ENCODE assay signal across 9 cellular contexts in genomic region chr14:74922752-74923401, GRCh38. TPM values are rescaled to one million over a fixed set of nuclear protein-coding genes. Genes with fewer than 3 reads are reported as not detected.
DNase-seq lines count a peak whose midpoint lies in the region; ATAC-seq and TF ChIP-seq lines count a peak whose summit lies in the region.
"Had no signal": no experiment of that assay in that cellular context is flagged by ENCODE, and none has a peak within 500 bp of the region (broad histone marks: within the 10 kb centered on the region; RNA-seq: fewer than 3 reads in every experiment).

Gene RPS6KL1, minus strand, starts transcription at chr14:74923260. Its CDS starts 1,719 bp downstream, at chr14:74921541.

- H3K27ac ChIP-seq in PC-9: no peak within 1 kb of the TSS
- H3K27ac ChIP-seq: SJSA1 had no signal

- H3K27ac Mint-ChIP-seq in activated T-helper 2 cell treated with anti-CD3 and anti-CD28 coated beads, Interferon-gamma antibody, Interleukin-2, Interleukin-4, amounts not matched to agents 10 μg/mL and 5 μg/mL and 100 μg/mL, durations not matched to agents 14 hours and 24 hours and 36 hours: peak within 1 kb of the TSS; percentile 76
- H3K27ac Mint-ChIP-seq in naive B cell: peak within 1 kb of the TSS in 2 of 6 donors; percentile 22 to 32
- peak within 1 kb of the TSS; percentile 40 for H3K27ac Mint-ChIP-seq in stimulated activated memory B cell treated with anti-CD40 and anti-IgM and Interleukin-4, amounts not matched to agents 10 μg/mL and 1 μg/mL and 100 μg/mL, for 72 hours

- no peaks in the 10 kb centered on the region for H3K36me3 Mint-ChIP-seq in activated T-helper 2 cell treated with anti-CD3 and anti-CD28 coated beads, Interferon-gamma antibody, Interleukin-2, Interleukin-4, amounts not matched to agents 10 μg/mL and 5 μg/mL and 100 μg/mL, durations not matched to agents 14 hours and 24 hours and 36 hours (ENCODE audit: low read depth)
- no peaks in the 10 kb centered on the region for H3K36me3 Mint-ChIP-seq in naive B cell
- H3K36me3 Mint-ChIP-seq in stimulated activated memory B cell treated with anti-CD40 and anti-IgM and Interleukin-4, amounts not matched to agents 10 μg/mL and 1 μg/mL and 100 μg/mL, for 72 hours: no peaks in the 10 kb centered on the region

- DNase-seq in COLO668 (lab: John Stamatoyannopoulos, UW; ENCODE audit: unreplicated experiment): peak; percentile 96
- peak; percentile 66 to 87 for DNase-seq in PC-9
- peak; percentile 71 for DNase-seq in activated T-helper 2 cell treated with anti-CD3 and anti-CD28 coated beads, Interferon-gamma antibody, Interleukin-2, Interleukin-4, amounts not matched to agents 10 μg/mL and 5 μg/mL and 100 μg/mL, durations not matched to agents 14 hours and 24 hours and 36 hours (ENCODE audit: low spot score)
- DNase-seq in fibroblast of peridontal ligament (ENCODE audit: extremely low read depth): peak; percentile 57
- DNase-seq in naive B cell: no peak

- POLR2A ChIA-PET in PC-9 (lab: Charles Lee; ENCODE audit: unreplicated experiment): interaction anchor here (0.6 to 0.8 kb wide), 11 partner anchors 18 to 1365 kb away, joined by 3 to 15 read pairs (median 7); partner anchors contain the start of gene ACYP1

- H3K27me3 ChIP-seq in PC-9 (ENCODE audit: insufficient read depth, low read depth): 0 out of 2 replicates have a peak, but pooled peaks cover 4% of the 10 kb centered on the region
- H3K27me3 ChIP-seq: SJSA1 had no signal

- no peaks in the 10 kb centered on the region for H3K9me2 ChIP-seq in PC-9 (ENCODE audit: insufficient read depth)

- no peaks in the 10 kb centered on the region for H3K36me3 ChIP-seq in PC-9 (ENCODE audit: low read depth)
- H3K36me3 ChIP-seq: SJSA1 had no signal

- intact Hi-C loops in PC-9 (cut with micrococcal nuclease; ENCODE audit: unreplicated experiment): loop anchor here (1.0 kb wide), 1 partner anchor 17 kb away; no protein-coding TSS in a partner anchor
- intact Hi-C loops in activated T-helper 2 cell treated with anti-CD3 and anti-CD28 coated beads, Interferon-gamma antibody, Interleukin-2, Interleukin-4, amounts not matched to agents 10 μg/mL and 5 μg/mL and 100 μg/mL, durations not matched to agents 14 hours and 24 hours and 36 hours (cut with micrococcal nuclease): no loop called here

- H3K4me3 ChIP-seq in PC-9: peak within 1 kb of the TSS; percentile 76
- H3K4me3 ChIP-seq: SJSA1 had no signal

- BruUV-seq in PC-9 (replicated peaks; lab: Mats Ljungman, UMichigan): no TSS peak

- no peaks in the 10 kb centered on the region for H3K9me3 ChIP-seq in PC-9 (ENCODE audit: insufficient read depth, low read depth)
- H3K9me3 ChIP-seq: SJSA1 had no signal

- peaks cover 1% of the 10 kb centered on the region for H3K4me1 Mint-ChIP-seq in activated T-helper 2 cell treated with anti-CD3 and anti-CD28 coated beads, Interferon-gamma antibody, Interleukin-2, Interleukin-4, amounts not matched to agents 10 μg/mL and 5 μg/mL and 100 μg/mL, durations not matched to agents 14 hours and 24 hours and 36 hours (ENCODE audit: low read depth)
- H3K4me1 Mint-ChIP-seq in naive B cell: peaks cover 5 to 13% (median 6%) of the 10 kb centered on the region in 3 donors
- H3K4me1 Mint-ChIP-seq in stimulated activated memory B cell treated with anti-CD40 and anti-IgM and Interleukin-4, amounts not matched to agents 10 μg/mL and 1 μg/mL and 100 μg/mL, for 72 hours: peaks cover 17% of the 10 kb centered on the region

- H3K79me2 ChIP-seq in PC-9 (ENCODE audit: low read depth): no peaks in the 10 kb centered on the region

- H3K4me3 Mint-ChIP-seq in activated T-helper 2 cell treated with anti-CD3 and anti-CD28 coated beads, Interferon-gamma antibody, Interleukin-2, Interleukin-4, amounts not matched to agents 10 μg/mL and 5 μg/mL and 100 μg/mL, durations not matched to agents 14 hours and 24 hours and 36 hours (ENCODE audit: low read depth): peak within 1 kb of the TSS; percentile 81
- H3K4me3 Mint-ChIP-seq in naive B cell: peak within 1 kb of the TSS in 7 of 8 donors; percentile 41 to 75 (median 60)
- peak within 1 kb of the TSS; percentile 74 for H3K4me3 Mint-ChIP-seq in stimulated activated memory B cell treated with anti-CD40 and anti-IgM and Interleukin-4, amounts not matched to agents 10 μg/mL and 1 μg/mL and 100 μg/mL, for 72 hours

- peak within 1 kb of the TSS; percentile 94 for H2AFZ ChIP-seq in PC-9

- no peaks in the 10 kb centered on the region for H4K20me1 ChIP-seq in PC-9 (ENCODE audit: insufficient read depth)

- peaks cover 6% of the 10 kb centered on the region; the same call in 1 of the 2 replicates for H3F3A ChIP-seq in PC-9 (ENCODE audit: insufficient read depth, low read depth)

- TF ChIP-seq CTCF in PC-9 (conservative IDR thresholded peaks at IDR 0.05): no peak

- peak within 1 kb of the TSS; percentile 88 for H3K4me2 ChIP-seq in PC-9

- CTCF ChIA-PET in PC-9 (lab: Charles Lee): interaction anchor here (0.5 to 2.2 kb wide), 19 partner anchors 8 to 891 kb away, joined by 3 to 25 read pairs (median 5); partner anchors contain the start of genes NEK9 and ZC2HC1C

- ATAC-seq in GM21447 (IDR thresholded peaks at IDR 0.05; ENCODE audit: unreplicated experiment): peak; percentile 94
- peak; percentile 94 to 97 for ATAC-seq in naive B cell (ENCODE audit: low read depth in 2 of 2)
- ATAC-seq in stimulated activated memory B cell treated with anti-CD40 and anti-IgM and Interleukin-4, amounts not matched to agents 10 μg/mL and 1 μg/mL and 100 μg/mL, for 72 hours: peak; percentile 92

- no peak for TF ChIP-seq RAD21 in Ishikawa (IDR thresholded peaks at IDR 0.05; ENCODE audit: low read depth)

- H3K9me3 Mint-ChIP-seq in activated T-helper 2 cell treated with anti-CD3 and anti-CD28 coated beads, Interferon-gamma antibody, Interleukin-2, Interleukin-4, amounts not matched to agents 10 μg/mL and 5 μg/mL and 100 μg/mL, durations not matched to agents 14 hours and 24 hours and 36 hours: no peaks in the 10 kb centered on the region
- H3K9me3 Mint-ChIP-seq in naive B cell: peaks cover 0 to 2% (median 0%) of the 10 kb centered on the region in 7 donors
- H3K9me3 Mint-ChIP-seq in stimulated activated memory B cell treated with anti-CD40 and anti-IgM and Interleukin-4, amounts not matched to agents 10 μg/mL and 1 μg/mL and 100 μg/mL, for 72 hours: no peaks in the 10 kb centered on the region

- peaks cover 4% of the 10 kb centered on the region for H3K4me1 ChIP-seq in PC-9 (replicated peaks; ENCODE audit: insufficient read depth)

- no peak for TF ChIP-seq EP300 in Ishikawa (IDR thresholded peaks at IDR 0.05; ENCODE audit: borderline replicate concordance)

- peaks cover 21% of the 10 kb centered on the region for H3K27me3 Mint-ChIP-seq in activated T-helper 2 cell treated with anti-CD3 and anti-CD28 coated beads, Interferon-gamma antibody, Interleukin-2, Interleukin-4, amounts not matched to agents 10 μg/mL and 5 μg/mL and 100 μg/mL, durations not matched to agents 14 hours and 24 hours and 36 hours (ENCODE audit: low read depth)
- H3K27me3 Mint-ChIP-seq in naive B cell: peaks cover 6 to 17% (median 14%) of the 10 kb centered on the region in 3 donors
- H3K27me3 Mint-ChIP-seq in stimulated activated memory B cell treated with anti-CD40 and anti-IgM and Interleukin-4, amounts not matched to agents 10 μg/mL and 1 μg/mL and 100 μg/mL, for 72 hours: no peaks in the 10 kb centered on the region

TF ChIP-seq in Ishikawa, 13 proteins besides CTCF, POLR2A, EP300 and RAD21:
- TF ChIP-seq TEAD4 (IDR thresholded peaks at IDR 0.05) (peak; percentile 21; the same call in 1 of the 2 replicates), CEBPB (IDR thresholded peaks at IDR 0.05) (no peak), MAX (IDR thresholded peaks at IDR 0.05) (peak; percentile 71), ZBTB7A (IDR thresholded peaks at IDR 0.05; ENCODE audit: low read depth) (peak; percentile 70), TAF1 (IDR thresholded peaks at IDR 0.05; ENCODE audit: low read depth) (peak; percentile 78)

RNA-seq across cellular contexts. Expression of gene RPS6KL1, which starts in this region (rescaled TPM):
- total RNA-seq in PC-9 (2021): 3.4 and 4.2 TPM in 2 replicates
- total RNA-seq in activated T-helper 2 cell treated with anti-CD3 and anti-CD28 coated beads, Interferon-gamma antibody, Interleukin-2, Interleukin-4, amounts not matched to agents 10 μg/mL and 5 μg/mL and 100 μg/mL, durations not matched to agents 14 hours and 24 hours and 36 hours: 10.8 and 12.0 TPM in 2 replicates
- polyA plus RNA-seq in naive B cell (ENCODE audit: low read depth in 6 of 6): under 1 TPM in 2 of 6 donors, not detected in 4; 0.34 to 0.42 TPM
- total RNA-seq: SJSA1 had no signal

Comparison
In these comparisons a context has a peak if more than half of its experiments do, and no peak if none do; other contexts are left out.
1. Peak in ATAC-seq in naive B cell; RNA of the gene not detected or under 1 TPM.